In the genomic region with DNA sequence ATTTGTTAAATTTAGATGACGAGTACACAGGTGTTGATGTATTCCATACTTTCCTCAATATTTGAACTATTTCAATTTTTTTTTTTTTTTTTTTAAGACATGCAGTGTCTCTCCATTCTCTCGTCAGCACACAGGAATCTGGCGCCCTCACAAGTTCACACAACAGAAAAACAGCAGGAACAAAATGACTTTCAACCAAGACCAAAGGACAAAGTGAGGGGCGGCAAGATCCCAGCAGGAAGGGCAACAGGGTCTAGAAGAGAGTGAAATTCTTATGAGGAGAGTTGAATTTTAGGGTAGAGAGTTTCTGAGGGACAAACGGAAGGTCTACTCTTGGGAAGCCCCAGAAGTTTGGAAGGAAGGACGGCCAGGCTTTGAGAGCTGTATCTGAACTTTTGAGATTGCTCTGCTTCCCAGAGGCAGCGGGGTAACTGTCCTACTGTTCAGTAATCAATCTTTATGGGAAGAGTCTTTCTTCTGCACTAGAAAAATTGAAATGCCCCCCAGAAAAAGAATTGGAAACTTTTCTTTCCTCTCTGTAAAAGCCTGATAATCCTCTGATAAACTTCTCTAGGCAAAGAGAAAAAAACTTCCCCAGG, we compare ENCODE assay signal across 13 cellular contexts.
DNase-seq lines count a peak whose midpoint lies in the region; ATAC-seq and TF ChIP-seq lines count a peak whose summit lies in the region.
"Had no signal": no experiment of that assay in that cellular context is flagged by ENCODE, and none has a peak within 500 bp of the region (broad histone marks: within the 10 kb centered on the region; RNA-seq: fewer than 3 reads in every experiment).

No MANE protein-coding gene starts in this region.

- no peaks in the 10 kb centered on the region for H3K79me2 ChIP-seq in GM23338 (replicated peaks; ENCODE audit: insufficient read depth)
- H3K79me2 ChIP-seq in neural cell (replicated peaks; ENCODE audit: insufficient read depth, low read length): no peaks in the 10 kb centered on the region

- H3K9me2 ChIP-seq in GM23338 (ENCODE audit: insufficient read depth): no peaks in the 10 kb centered on the region
- H3K9me2 ChIP-seq in neural cell (ENCODE audit: insufficient read depth, low read length): no peaks in the 10 kb centered on the region

- no peaks in the 10 kb centered on the region for H3K27me3 ChIP-seq in GM23338 (ENCODE audit: insufficient read depth)
- no peaks in the 10 kb centered on the region for H3K27me3 ChIP-seq in endodermal cell (ENCODE audit: control insufficient read depth, insufficient read depth, low read length, poor library complexity, severe bottlenecking)
- H3K27me3 ChIP-seq in neural cell (ENCODE audit: insufficient read depth, low read depth, low read length): no peaks in the 10 kb centered on the region
- H3K27me3 ChIP-seq: neutrophil had no signal

- H3K9ac ChIP-seq in endodermal cell (ENCODE audit: extremely low read depth, low read length, poor library complexity, severe bottlenecking) (no peak overlapping the region), neural cell (ENCODE audit: low read length) (no peak overlapping the region)

- H3K36me3 Mint-ChIP-seq in GM23338 (ENCODE audit: low read depth) (no peaks in the 10 kb centered on the region), endodermal cell (ENCODE audit: low read depth) (no peaks in the 10 kb centered on the region)
- H3K36me3 Mint-ChIP-seq: activated CD8-positive, alpha-beta memory T cell treated with anti-CD3 and anti-CD28 coated beads, Interleukin-2, amount 10 ng/mL, durations not matched to agents 7 days and 5 days; CD4-positive, alpha-beta memory T cell had no signal

- H3K4me1 Mint-ChIP-seq in GM23338 (peaks cover 12% of the 10 kb centered on the region), endodermal cell (peaks cover 12% of the 10 kb centered on the region)
- H3K4me1 Mint-ChIP-seq: activated CD8-positive, alpha-beta memory T cell treated with anti-CD3 and anti-CD28 coated beads, Interleukin-2, amount 10 ng/mL, durations not matched to agents 7 days and 5 days had no signal

- H3F3A ChIP-seq in GM23338 (replicated peaks; ENCODE audit: low read depth) (no peaks in the 10 kb centered on the region), neural cell (ENCODE audit: insufficient read depth, low read length, poor library complexity, severe bottlenecking) (no peaks in the 10 kb centered on the region)

- no peaks in the 10 kb centered on the region for H3K9me3 ChIP-seq in endodermal cell (ENCODE audit: control insufficient read depth, low read length)
- no peaks in the 10 kb centered on the region for H3K9me3 ChIP-seq in neural cell (ENCODE audit: low read length)
- H3K9me3 ChIP-seq: neutrophil had no signal

- DNase-seq in GM23338 (ENCODE audit: low spot score) (peak; percentile 67), NCI-H146 (lab: John Stamatoyannopoulos, UW) (peak; percentile 20), endodermal cell (peak; percentile 82), NCI-H345 treated with DMSO at 0.1 percent for 48 hours (lab: John Stamatoyannopoulos, UW; ENCODE audit: unreplicated experiment) (no peak), NCI-H510A treated with DMSO at 0.1 percent for 48 hours (lab: John Stamatoyannopoulos, UW) (no peak)
- DNase-seq: activated CD8-positive, alpha-beta memory T cell treated with anti-CD3 and anti-CD28 coated beads, Interleukin-2, amount 10 ng/mL, durations not matched to agents 7 days and 5 days; activated naive CD4-positive, alpha-beta T cell treated with Interleukin-2 at 50 U/mL for 16 hours; CD4-positive, alpha-beta memory T cell; NCI-H1436 treated with DMSO at 0.1 percent for 48 hours; WERI-Rb-1 had no signal

- H3K4me2 ChIP-seq in GM23338 (no peak overlapping the region), neural cell (ENCODE audit: low read length) (no peak overlapping the region)

- no peak overlapping the region for H3K27ac ChIP-seq in GM23338 (ENCODE audit: low read depth)
- no peak overlapping the region for H3K27ac ChIP-seq in endodermal cell (ENCODE audit: low read depth, low read length)
- no peak overlapping the region for H3K27ac ChIP-seq in neural cell (ENCODE audit: low read length)
- H3K27ac ChIP-seq: neutrophil, WERI-Rb-1 had no signal

- TF ChIP-seq RAD21 in neural cell (conservative IDR thresholded peaks at IDR 0.05): peak; percentile 38

- H3K27ac Mint-ChIP-seq in GM23338 (peak overlapping the region; percentile 79), endodermal cell (peak overlapping the region; percentile 69)
- H3K27ac Mint-ChIP-seq: activated CD8-positive, alpha-beta memory T cell treated with anti-CD3 and anti-CD28 coated beads, Interleukin-2, amount 10 ng/mL, durations not matched to agents 7 days and 5 days; CD4-positive, alpha-beta memory T cell had no signal

- H3K27me3 Mint-ChIP-seq in GM23338 (ENCODE audit: insufficient read depth, low read depth, poor library complexity): no peaks in the 10 kb centered on the region
- H3K27me3 Mint-ChIP-seq in endodermal cell (ENCODE audit: insufficient read depth): no peaks in the 10 kb centered on the region

- H3K4me1 ChIP-seq in GM23338 (ENCODE audit: insufficient read depth) (peaks cover 4% of the 10 kb centered on the region; the same call in 1 of the 2 replicates), endodermal cell (ENCODE audit: control insufficient read depth, insufficient read depth, low read length) (no peaks in the 10 kb centered on the region)

- TF ChIP-seq EP300 in neural cell (conservative IDR thresholded peaks at IDR 0.05; ENCODE audit: poor library complexity, severe bottlenecking): no peak

- H3K36me3 ChIP-seq in GM23338 (ENCODE audit: insufficient read depth) (no peaks in the 10 kb centered on the region), endodermal cell (ENCODE audit: control insufficient read depth, insufficient read depth, low read length) (no peaks in the 10 kb centered on the region), neural cell (ENCODE audit: insufficient read depth, low read length) (no peaks in the 10 kb centered on the region)
- H3K36me3 ChIP-seq: neutrophil, WERI-Rb-1 had no signal

- 43 to 50% methylated on average over 4 to 6 of the region's 7 CpGs for WGBS in endodermal cell (ENCODE audit: insufficient coverage in 1 of 2, insufficient read length in 1 of 2), 2 experiments

- H3K4me3 ChIP-seq in GM23338 (no peak overlapping the region), endodermal cell (ENCODE audit: low read length) (no peak overlapping the region), neural cell (ENCODE audit: low read length) (no peak overlapping the region)

- no peaks in the 10 kb centered on the region for H3K9me3 Mint-ChIP-seq in GM23338
- H3K9me3 Mint-ChIP-seq in endodermal cell: no peaks in the 10 kb centered on the region

- no peak overlapping the region; the same call in 1 of the 2 replicates for H2AFZ ChIP-seq in GM23338
- H2AFZ ChIP-seq in neural cell (ENCODE audit: low read depth, low read length): no peak overlapping the region

- H3K4me3 Mint-ChIP-seq in GM23338 (no peak overlapping the region), endodermal cell (no peak overlapping the region)
- H3K4me3 Mint-ChIP-seq: activated CD8-positive, alpha-beta memory T cell treated with anti-CD3 and anti-CD28 coated beads, Interleukin-2, amount 10 ng/mL, durations not matched to agents 7 days and 5 days; CD4-positive, alpha-beta memory T cell had no signal

- H4K20me1 ChIP-seq in GM23338 (replicated peaks; ENCODE audit: insufficient read depth) (no peaks in the 10 kb centered on the region), neural cell (ENCODE audit: insufficient read depth) (no peaks in the 10 kb centered on the region)

- TF ChIP-seq CTCF in GM23338 (conservative IDR thresholded peaks at IDR 0.05; ENCODE audit: low read depth in 2 of 2) (peak; percentile 47 to 66; a peak in 3 of 4 replicates), endodermal cell (conservative IDR thresholded peaks at IDR 0.05) (no peak), neural cell (IDR thresholded peaks at IDR 0.05; ENCODE audit: poor library complexity, severe bottlenecking) (no peak)

- ATAC-seq in GM23338: peak; percentile 83
- no peak for ATAC-seq in GM18498 (IDR thresholded peaks at IDR 0.05; ENCODE audit: unreplicated experiment)
- ATAC-seq: activated CD8-positive, alpha-beta memory T cell treated with anti-CD3 and anti-CD28 coated beads, Interleukin-2, amount 10 ng/mL, durations not matched to agents 7 days and 5 days had no signal

TF ChIP-seq in GM23338, 12 proteins besides CTCF, POLR2A, EP300 and RAD21 (continues in another document):
- no peak for TF ChIP-seq EZH2phosphoT487 (IDR thresholded peaks at IDR 0.05; ENCODE audit: unreplicated experiment)

TF ChIP-seq in neural cell, 6 proteins besides CTCF, POLR2A, EP300 and RAD21:
- TF ChIP-seq POLR2AphosphoS5 (IDR thresholded peaks at IDR 0.05): no peak
- TF ChIP-seq EZH2 (IDR thresholded peaks at IDR 0.05; ENCODE audit: borderline replicate concordance, insufficient read depth, low read length, poor library complexity, severe bottlenecking): no peak
- no peak for TF ChIP-seq SMC3 (conservative IDR thresholded peaks at IDR 0.05; ENCODE audit: poor library complexity)
- TF ChIP-seq TAF1 (IDR thresholded peaks at IDR 0.05; ENCODE audit: low read depth): no peak
- TF ChIP-seq, protein P1, sequence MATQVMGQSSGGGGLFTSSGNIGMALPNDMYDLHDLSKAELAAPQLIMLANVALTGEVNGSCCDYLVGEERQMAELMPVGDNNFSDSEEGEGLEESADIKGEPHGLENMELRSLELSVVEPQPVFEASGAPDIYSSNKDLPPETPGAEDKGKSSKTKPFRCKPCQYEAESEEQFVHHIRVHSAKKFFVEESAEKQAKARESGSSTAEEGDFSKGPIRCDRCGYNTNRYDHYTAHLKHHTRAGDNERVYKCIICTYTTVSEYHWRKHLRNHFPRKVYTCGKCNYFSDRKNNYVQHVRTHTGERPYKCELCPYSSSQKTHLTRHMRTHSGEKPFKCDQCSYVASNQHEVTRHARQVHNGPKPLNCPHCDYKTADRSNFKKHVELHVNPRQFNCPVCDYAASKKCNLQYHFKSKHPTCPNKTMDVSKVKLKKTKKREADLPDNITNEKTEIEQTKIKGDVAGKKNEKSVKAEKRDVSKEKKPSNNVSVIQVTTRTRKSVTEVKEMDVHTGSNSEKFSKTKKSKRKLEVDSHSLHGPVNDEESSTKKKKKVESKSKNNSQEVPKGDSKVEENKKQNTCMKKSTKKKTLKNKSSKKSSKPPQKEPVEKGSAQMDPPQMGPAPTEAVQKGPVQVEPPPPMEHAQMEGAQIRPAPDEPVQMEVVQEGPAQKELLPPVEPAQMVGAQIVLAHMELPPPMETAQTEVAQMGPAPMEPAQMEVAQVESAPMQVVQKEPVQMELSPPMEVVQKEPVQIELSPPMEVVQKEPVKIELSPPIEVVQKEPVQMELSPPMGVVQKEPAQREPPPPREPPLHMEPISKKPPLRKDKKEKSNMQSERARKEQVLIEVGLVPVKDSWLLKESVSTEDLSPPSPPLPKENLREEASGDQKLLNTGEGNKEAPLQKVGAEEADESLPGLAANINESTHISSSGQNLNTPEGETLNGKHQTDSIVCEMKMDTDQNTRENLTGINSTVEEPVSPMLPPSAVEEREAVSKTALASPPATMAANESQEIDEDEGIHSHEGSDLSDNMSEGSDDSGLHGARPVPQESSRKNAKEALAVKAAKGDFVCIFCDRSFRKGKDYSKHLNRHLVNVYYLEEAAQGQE (IDR thresholded peaks at IDR 0.05; ENCODE audit: borderline replicate concordance): no peak
- TF ChIP-seq MXI1 (conservative IDR thresholded peaks at IDR 0.05; ENCODE audit: poor library complexity, severe bottlenecking): no peak

Comparison
In these comparisons a context has a peak if more than half of its experiments do, and no peak if none do; other contexts are left out.
1. DNase-seq: peak in GM23338 (single experiment), NCI-H146 (single experiment) and endodermal cell (single experiment); none in NCI-H345 treated with DMSO at 0.1 percent for 48 hours (single experiment) and NCI-H510A treated with DMSO at 0.1 percent for 48 hours (single experiment).
2. CTCF ChIP-seq: peak in GM23338 (2 of 2); none in endodermal cell (single experiment) and neural cell (single experiment).